Comparison of ENCODE assay signal across 1 cellular context in genomic region chr14:74257078-74257987, GRCh38.
TF ChIP-seq lines count a peak whose summit lies in the region.

No MANE protein-coding gene starts in this region.

TF ChIP-seq in H1, 55 proteins besides CTCF, POLR2A, EP300 and RAD21:
- TF ChIP-seq E2F6 (IDR thresholded peaks at IDR 0.05): peak; percentile 97
- TF ChIP-seq SAP30 (IDR thresholded peaks at IDR 0.05; ENCODE audit: insufficient read depth, insufficient replicate concordance, low read length): no peak
- no peak for TF ChIP-seq TEAD4 (IDR thresholded peaks at IDR 0.05; ENCODE audit: low read depth, low read length)
- TF ChIP-seq MAX (IDR thresholded peaks at IDR 0.05): peak; percentile 15; the same call in 1 of the 2 replicates
- no peak for TF ChIP-seq RXRA (IDR thresholded peaks at IDR 0.05; ENCODE audit: insufficient read depth, low read depth, low read length)
- TF ChIP-seq HDAC6 (IDR thresholded peaks at IDR 0.05; ENCODE audit: low read depth, low read length): no peak
- 0 out of 4 replicates have a peak, but pooled peaks of 1 of the 2 experiments have one; percentile 18 for TF ChIP-seq HDAC2 (IDR thresholded peaks at IDR 0.05; ENCODE audit: borderline replicate concordance in 1 of 2, low read depth in 2 of 2, low read length in 2 of 2)
- peak; percentile 11 for TF ChIP-seq ASH2L (IDR thresholded peaks at IDR 0.05; ENCODE audit: low read length)
- 0 out of 2 replicates have a peak, but pooled peaks have one; percentile 30 for TF ChIP-seq SP4 (IDR thresholded peaks at IDR 0.05; ENCODE audit: low read length)
- no peak for TF ChIP-seq YY1 (IDR thresholded peaks at IDR 0.05; ENCODE audit: low read depth, low read length)
- TF ChIP-seq, protein P1, sequence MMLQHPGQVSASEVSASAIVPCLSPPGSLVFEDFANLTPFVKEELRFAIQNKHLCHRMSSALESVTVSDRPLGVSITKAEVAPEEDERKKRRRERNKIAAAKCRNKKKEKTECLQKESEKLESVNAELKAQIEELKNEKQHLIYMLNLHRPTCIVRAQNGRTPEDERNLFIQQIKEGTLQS (IDR thresholded peaks at IDR 0.05; ENCODE audit: insufficient read depth, low read depth, low read length): peak; percentile 22; the same call in 1 of the 2 replicates
- TF ChIP-seq TAF1 (IDR thresholded peaks at IDR 0.05; ENCODE audit: low read depth, low read length): no peak
- no peak for TF ChIP-seq SP1 (IDR thresholded peaks at IDR 0.05; ENCODE audit: low read depth, low read length)
- peak; percentile 45 for TF ChIP-seq KDM4A (IDR thresholded peaks at IDR 0.05; ENCODE audit: low read depth, low read length, severe bottlenecking)
- TF ChIP-seq SIRT6 (IDR thresholded peaks at IDR 0.05; ENCODE audit: low read length): no peak
- TF ChIP-seq BACH1 (IDR thresholded peaks at IDR 0.05; ENCODE audit: low read length): peak; percentile 38; the same call in 1 of the 2 replicates
- no peak for TF ChIP-seq POLR2AphosphoS5 (IDR thresholded peaks at IDR 0.05; ENCODE audit: low read depth, low read length)
- peak in 1 of 2 experiments; percentile 71; a peak in 1 of 4 replicates for TF ChIP-seq SIN3A (conservative IDR thresholded peaks at IDR 0.05 in 1 of 2, IDR thresholded peaks at IDR 0.05 in 1 of 2; ENCODE audit: low read depth in 1 of 2, low read length in 2 of 2)
